In genomic region chr16:4426021-4426684, GRCh38 we compare ENCODE assay signal across 8 cellular contexts. TPM values are rescaled to one million over a fixed set of nuclear protein-coding genes. Genes with fewer than 3 reads are reported as not detected.
DNase-seq lines count a peak whose midpoint lies in the region; ATAC-seq lines count a peak whose summit lies in the region.

No MANE protein-coding gene starts in this region.

- H3K4me1 Mint-ChIP-seq in activated CD4-positive, alpha-beta memory T cell treated with anti-CD3 and anti-CD28 coated beads, Interleukin-2, amount 10 ng/mL, durations not matched to agents 7 days and 5 days = peaks cover 32% of the 10 kb centered on the region
- peaks cover 26% of the 10 kb centered on the region for H3K4me1 Mint-ChIP-seq in stimulated activated memory B cell treated with anti-CD40 and anti-IgM and Interleukin-4, amounts not matched to agents 10 μg/mL and 1 μg/mL and 100 μg/mL, for 72 hours

- H3K27ac Mint-ChIP-seq in activated CD4-positive, alpha-beta memory T cell treated with anti-CD3 and anti-CD28 coated beads, Interleukin-2, amount 10 ng/mL, durations not matched to agents 7 days and 5 days = peak overlapping the region; percentile 91
- peak overlapping the region; percentile 100 for H3K27ac Mint-ChIP-seq in stimulated activated memory B cell treated with anti-CD40 and anti-IgM and Interleukin-4, amounts not matched to agents 10 μg/mL and 1 μg/mL and 100 μg/mL, for 72 hours

- peak overlapping the region; percentile 89 for H3K4me3 ChIP-seq in iPS DF 6.9 (ENCODE audit: low read length)

- H3K4me1 ChIP-seq in iPS DF 6.9 (ENCODE audit: control insufficient read depth, insufficient read depth, low read length) = no peaks in the 10 kb centered on the region

- CTCF ChIA-PET in activated CD4-positive, alpha-beta memory T cell treated with anti-CD3 and anti-CD28 coated beads, Interleukin-2, amount 10 ng/mL, durations not matched to agents 7 days and 5 days (lab: Charles Lee) = interaction anchor here (1.4 kb wide), 1 partner anchor 23 kb away, joined by 3 read pairs; no protein-coding TSS in a partner anchor

- POLR2A ChIA-PET in activated CD4-positive, alpha-beta memory T cell treated with anti-CD3 and anti-CD28 coated beads, Interleukin-2, amount 10 ng/mL, durations not matched to agents 7 days and 5 days (lab: Charles Lee) = interaction anchor here (0.6 to 5.1 kb wide), 3 partner anchors 11 to 75 kb away, joined by 3 to 46 read pairs (median 5); partner anchors contain the start of genes CORO7, HMOX2 and PAM16

- WGBS in iPS DF 6.9 (ENCODE audit: insufficient coverage, insufficient read length) = no CpG with 5 or more reads among the region's 31 CpGs

- H3K9me3 Mint-ChIP-seq in activated CD4-positive, alpha-beta memory T cell treated with anti-CD3 and anti-CD28 coated beads, Interleukin-2, amount 10 ng/mL, durations not matched to agents 7 days and 5 days = no peaks in the 10 kb centered on the region
- no peaks in the 10 kb centered on the region for H3K9me3 Mint-ChIP-seq in stimulated activated memory B cell treated with anti-CD40 and anti-IgM and Interleukin-4, amounts not matched to agents 10 μg/mL and 1 μg/mL and 100 μg/mL, for 72 hours

- H3K36me3 Mint-ChIP-seq in activated CD4-positive, alpha-beta memory T cell treated with anti-CD3 and anti-CD28 coated beads, Interleukin-2, amount 10 ng/mL, durations not matched to agents 7 days and 5 days (ENCODE audit: low read depth) = peaks cover 23% of the 10 kb centered on the region
- H3K36me3 Mint-ChIP-seq in stimulated activated memory B cell treated with anti-CD40 and anti-IgM and Interleukin-4, amounts not matched to agents 10 μg/mL and 1 μg/mL and 100 μg/mL, for 72 hours = peaks cover 4% of the 10 kb centered on the region

- H3K27ac ChIP-seq in iPS DF 6.9 (ENCODE audit: low read length) = no peak overlapping the region

- peak; percentile 19 for DNase-seq in CD1c-positive myeloid dendritic cell (ENCODE audit: extremely low spot score)
- no peak for DNase-seq in activated CD4-positive, alpha-beta memory T cell treated with anti-CD3 and anti-CD28 coated beads, Interleukin-2, amount 10 ng/mL, durations not matched to agents 7 days and 5 days
- DNase-seq in iPS DF 6.9 (ENCODE audit: low read depth, low spot score) = no peak
- DNase-seq in NCI-H1930 (lab: John Stamatoyannopoulos, UW) = no peak
- DNase-seq in Kasumi-1 (lab: John Stamatoyannopoulos, UW) = no peak

- H3K27me3 ChIP-seq in iPS DF 6.9 (ENCODE audit: control insufficient read depth, insufficient read depth, low read length) = no peaks in the 10 kb centered on the region

- H3K9me3 ChIP-seq in iPS DF 6.9 (ENCODE audit: control insufficient read depth, insufficient read depth, low read length) = no peaks in the 10 kb centered on the region

- H3K36me3 ChIP-seq in iPS DF 6.9 (ENCODE audit: control insufficient read depth, insufficient read depth, low read length) = no peaks in the 10 kb centered on the region

- H3K4me3 Mint-ChIP-seq in activated CD4-positive, alpha-beta memory T cell treated with anti-CD3 and anti-CD28 coated beads, Interleukin-2, amount 10 ng/mL, durations not matched to agents 7 days and 5 days = peak overlapping the region; percentile 82
- H3K4me3 Mint-ChIP-seq in stimulated activated memory B cell treated with anti-CD40 and anti-IgM and Interleukin-4, amounts not matched to agents 10 μg/mL and 1 μg/mL and 100 μg/mL, for 72 hours = peak overlapping the region; percentile 94

- H3K27me3 Mint-ChIP-seq in activated CD4-positive, alpha-beta memory T cell treated with anti-CD3 and anti-CD28 coated beads, Interleukin-2, amount 10 ng/mL, durations not matched to agents 7 days and 5 days = no peaks in the 10 kb centered on the region
- H3K27me3 Mint-ChIP-seq in stimulated activated memory B cell treated with anti-CD40 and anti-IgM and Interleukin-4, amounts not matched to agents 10 μg/mL and 1 μg/mL and 100 μg/mL, for 72 hours = no peaks in the 10 kb centered on the region

- peak; percentile 27 for ATAC-seq in GM19043 (IDR thresholded peaks at IDR 0.05; ENCODE audit: low read depth, unreplicated experiment)
- ATAC-seq in HG03196 (IDR thresholded peaks at IDR 0.05; ENCODE audit: unreplicated experiment) = peak; percentile 21
- ATAC-seq in stimulated activated memory B cell treated with anti-CD40 and anti-IgM and Interleukin-4, amounts not matched to agents 10 μg/mL and 1 μg/mL and 100 μg/mL, for 72 hours = peak; percentile 49

RNA-seq across cellular contexts. Expression of gene DNAJA3, which starts 0.5 kb away (rescaled TPM):
- 10 to 100 TPM; 39.5 to 41.1 TPM for total RNA-seq in activated CD4-positive, alpha-beta memory T cell treated with anti-CD3 and anti-CD28 coated beads, Interleukin-2, amount 10 ng/mL, durations not matched to agents 7 days and 5 days

RNA-seq across cellular contexts. Expression of gene CORO7, which starts 9.8 kb away (rescaled TPM):
- total RNA-seq in activated CD4-positive, alpha-beta memory T cell treated with anti-CD3 and anti-CD28 coated beads, Interleukin-2, amount 10 ng/mL, durations not matched to agents 7 days and 5 days = 100 to 1,000 TPM; 244 to 245 TPM

RNA-seq across cellular contexts. Expression of gene NMRAL1, which starts 48.3 kb away (rescaled TPM):
- total RNA-seq in activated CD4-positive, alpha-beta memory T cell treated with anti-CD3 and anti-CD28 coated beads, Interleukin-2, amount 10 ng/mL, durations not matched to agents 7 days and 5 days = 10 to 100 TPM; 49.5 to 56.2 TPM

RNA-seq across cellular contexts. Expression of gene HMOX2, which starts 50.0 kb away (rescaled TPM):
- total RNA-seq in activated CD4-positive, alpha-beta memory T cell treated with anti-CD3 and anti-CD28 coated beads, Interleukin-2, amount 10 ng/mL, durations not matched to agents 7 days and 5 days = 10 to 100 TPM; 77.4 to 83.4 TPM

RNA-seq across cellular contexts. Expression of gene VASN, which starts 54.5 kb away (rescaled TPM):
- total RNA-seq in activated CD4-positive, alpha-beta memory T cell treated with anti-CD3 and anti-CD28 coated beads, Interleukin-2, amount 10 ng/mL, durations not matched to agents 7 days and 5 days = under 1 TPM in 1 of 2 experiments, not detected in 1; 0.08 TPM
